16 cellular contexts compared by ENCODE assay signal in genomic region chr20:48805286-48805685, GRCh38.
"Had no signal": no experiment of that assay in that cellular context is flagged by ENCODE, and none has a peak within 500 bp of the region (broad histone marks: within the 10 kb centered on the region; RNA-seq: fewer than 3 reads in every experiment).

No MANE protein-coding gene starts in this region.

- H3K4me1 Mint-ChIP-seq: WTC11 had no signal

- DNase-seq: activated CD4-positive, alpha-beta T cell treated with anti-CD3 and anti-CD28 coated beads for 48 hours; activated CD8-positive, alpha-beta memory T cell treated with anti-CD3 and anti-CD28 coated beads for 24 hours; activated naive CD8-positive, alpha-beta T cell treated with anti-CD3 and anti-CD28 coated beads, Interleukin-2, amount 10 ng/mL, durations not matched to agents 7 days and 5 days; foreskin melanocyte; left cardiac atrium; mucosa of descending colon; retina; stimulated activated CD4-positive, alpha-beta T cell treated with anti-CD3 and anti-CD28 coated beads, Interleukin-15, amount 100 ng/mL, for 24 hours; stimulated activated CD4-positive, alpha-beta T cell treated with anti-CD3 and anti-CD28 coated beads, Interleukin-4, amount 100 ng/mL, for 1 hour; stimulated activated naive CD8-positive, alpha-beta T cell treated with anti-CD3 and anti-CD28 coated beads, Interleukin-15, Interleukin-2, amounts not matched to agents 100 U/mL and 50 U/mL, for 24 hours; T-helper 2 cell had no signal

- H3K9me3 Mint-ChIP-seq: type B pancreatic cell had no signal

- ATAC-seq: mucosa of descending colon; naive thymus-derived CD4-positive, alpha-beta T cell; stimulated activated naive CD8-positive, alpha-beta T cell treated with anti-CD3 and anti-CD28 coated beads, Interleukin-15, Interleukin-2, amounts not matched to agents 100 U/mL and 50 U/mL, for 24 hours; WTC11 had no signal

- H3K4me3 Mint-ChIP-seq: activated naive CD8-positive, alpha-beta T cell treated with anti-CD3 and anti-CD28 coated beads, Interleukin-2, amount 10 ng/mL, durations not matched to agents 7 days and 5 days; dendritic cell treated with granulocyte-macrophage colony-stimulating factor and Interleukin-4, amounts not matched to agents 40 ng/mL and 50 ng/mL, for 4 days; naive thymus-derived CD4-positive, alpha-beta T cell; type B pancreatic cell; WTC11 had no signal

- H3K27ac Mint-ChIP-seq: naive thymus-derived CD4-positive, alpha-beta T cell; type B pancreatic cell; WTC11 had no signal

- H3K9me3 ChIP-seq: mucosa of descending colon had no signal

- H3K4me3 ChIP-seq: mucosa of descending colon had no signal

- H3K27ac ChIP-seq: epithelial cell of prostate had no signal
